Comparison of ENCODE assay signal across 11 cellular contexts in genomic region chr17:10879110-10879509, GRCh38. TPM values are rescaled to one million over a fixed set of nuclear protein-coding genes. Genes with fewer than 3 reads are reported as not detected.
A peak's percentile ranks its signal among the peaks of the same experiment; 100 is the strongest.
DNase-seq lines count a peak whose midpoint lies in the region; FAIRE-seq and TF ChIP-seq lines count a peak whose summit lies in the region.
"Had no signal": no experiment of that assay in that cellular context is flagged by ENCODE, and none has a peak within 500 bp of the region (broad histone marks: within the 10 kb centered on the region; RNA-seq: fewer than 3 reads in every experiment).

No MANE protein-coding gene starts in this region.

- TF ChIP-seq RAD21 in H1 (IDR thresholded peaks at IDR 0.05 in 1 of 2, conservative IDR thresholded peaks at IDR 0.05 in 1 of 2; ENCODE audit: low read depth in 2 of 2, low read length in 2 of 2) = peak; percentile 96 to 97
- TF ChIP-seq RAD21 in neural cell (conservative IDR thresholded peaks at IDR 0.05) = peak; percentile 83

- H3K9me2 ChIP-seq in Karpas-422 (replicated peaks; ENCODE audit: insufficient read depth, low read length) = no peaks in the 10 kb centered on the region
- no peaks in the 10 kb centered on the region for H3K9me2 ChIP-seq in neural cell (ENCODE audit: insufficient read depth, low read length)

- no peaks in the 10 kb centered on the region for H3K23me2 ChIP-seq in H1 (ENCODE audit: low read depth, low read length)

- no peak overlapping the region for H4K91ac ChIP-seq in H1 (replicated peaks; ENCODE audit: insufficient read length, low read length)

- no peak overlapping the region for H3K56ac ChIP-seq in H1 (replicated peaks; ENCODE audit: insufficient read length, low read depth, low read length)

- H3K4ac ChIP-seq in H1 (replicated peaks; ENCODE audit: insufficient read length, low read depth, low read length) = no peak overlapping the region

- POLR2A ChIA-PET in H1 (lab: Charles Lee; ENCODE audit: partially characterized antibody) = interaction anchor here (1.7 kb wide), 1 partner anchor 360 kb away, joined by 3 read pairs; no protein-coding TSS in a partner anchor

- no peaks in the 10 kb centered on the region for H3K79me2 ChIP-seq in Karpas-422 (ENCODE audit: low read length)
- no peaks in the 10 kb centered on the region for H3K79me2 ChIP-seq in H1 (ENCODE audit: control insufficient read depth in 1 of 2, insufficient read depth in 2 of 2, low read length in 2 of 2)
- H3K79me2 ChIP-seq in neural cell (replicated peaks; ENCODE audit: insufficient read depth, low read length) = no peaks in the 10 kb centered on the region

- TF ChIP-seq CTCF in H1 (IDR thresholded peaks at IDR 0.05; ENCODE audit: control extremely low read depth in 1 of 3, insufficient read depth in 1 of 3, low read depth in 1 of 3, low read length in 3 of 3) (peak; percentile 70 to 90 (median 84)), neural cell (IDR thresholded peaks at IDR 0.05; ENCODE audit: poor library complexity, severe bottlenecking) (peak; percentile 75)

- no peak for TF ChIP-seq POLR2A in H1 (IDR thresholded peaks at IDR 0.05; ENCODE audit: control extremely low read depth in 1 of 2, low read depth in 2 of 2, low read length in 2 of 2)

- DNase-seq in D341Med (ENCODE audit: low spot score) = peak; percentile 24
- peak; percentile 74 for DNase-seq in Karpas-422
- peak in 1 of 2 experiments; percentile 67 for DNase-seq in H1 (ENCODE audit: low read depth in 1 of 2, low spot score in 2 of 2)
- no peak for DNase-seq in dedifferentiated amniotic fluid mesenchymal stem cell (ENCODE audit: extremely low spot score)
- DNase-seq in RPMI8226 = no peak
- no peak for DNase-seq in NCI-H1048 (lab: John Stamatoyannopoulos, UW)
- DNase-seq in NCI-H2029 (lab: John Stamatoyannopoulos, UW) = no peak
- DNase-seq: NCI-H1436 treated with DMSO at 0.1 percent for 48 hours had no signal

- H3K27me3 ChIP-seq in Karpas-422 (ENCODE audit: low read length) = no peaks in the 10 kb centered on the region
- H3K27me3 ChIP-seq in H1 (replicated peaks in 1 of 4; ENCODE audit: control insufficient read depth in 3 of 4, extremely low read depth in 1 of 4, insufficient read depth in 3 of 4, low read length in 3 of 4) = no peaks in the 10 kb centered on the region
- H3K27me3 ChIP-seq in neural cell (ENCODE audit: insufficient read depth, low read depth, low read length) = no peaks in the 10 kb centered on the region

- H2BK20ac ChIP-seq in H1 (ENCODE audit: low read length) = no peak overlapping the region

- H3K27ac ChIP-seq in Karpas-422 (ENCODE audit: low read length) (no peak overlapping the region), H1 (ENCODE audit: low read depth, low read length) (no peak overlapping the region), neural cell (ENCODE audit: low read length) (no peak overlapping the region)

- H3K4me2 ChIP-seq in Karpas-422 (ENCODE audit: low read depth, low read length, poor library complexity, severe bottlenecking) (no peak overlapping the region), H1 (ENCODE audit: insufficient read depth in 1 of 2, low read depth in 2 of 2, low read length in 2 of 2) (no peak overlapping the region), neural cell (ENCODE audit: low read length) (no peak overlapping the region)

- CTCF ChIA-PET in H1 (lab: Charles Lee; ENCODE audit: partially characterized antibody) = interaction anchor here (0.6 to 13.9 kb wide), 32 partner anchors 9 to 1066 kb away, joined by 3 to 353 read pairs (median 3); no protein-coding TSS in a partner anchor

- TF ChIP-seq EP300 in H1 (IDR thresholded peaks at IDR 0.05; ENCODE audit: borderline replicate concordance in 1 of 2, low read depth in 2 of 2, low read length in 2 of 2) (no peak), neural cell (conservative IDR thresholded peaks at IDR 0.05; ENCODE audit: poor library complexity, severe bottlenecking) (no peak)

- no peak overlapping the region for H3K18ac ChIP-seq in H1 (ENCODE audit: extremely low read depth, low read length)

- no peak overlapping the region for H2BK5ac ChIP-seq in H1 (ENCODE audit: low read depth, low read length)

- no peak overlapping the region for H2BK15ac ChIP-seq in H1 (ENCODE audit: low read length)

- no peak overlapping the region for H2BK12ac ChIP-seq in H1 (ENCODE audit: low read depth, low read length)

- no peak overlapping the region for H3K4me3 ChIP-seq in Karpas-422 (ENCODE audit: low read length)
- no peak overlapping the region for H3K4me3 ChIP-seq in H1 (ENCODE audit: extremely low read depth in 1 of 4, insufficient read depth in 2 of 4, low read depth in 3 of 4, low read length in 4 of 4)
- no peak overlapping the region for H3K4me3 ChIP-seq in neural cell (ENCODE audit: low read length)

- H3F3A ChIP-seq in neural cell (ENCODE audit: insufficient read depth, low read length, poor library complexity, severe bottlenecking) = no peaks in the 10 kb centered on the region

- H4K5ac ChIP-seq in H1 (ENCODE audit: insufficient read length, low read depth, low read length) = no peak overlapping the region

- H3K79me1 ChIP-seq in H1 (ENCODE audit: low read depth, low read length) = no peaks in the 10 kb centered on the region

- H3K14ac ChIP-seq in H1 (ENCODE audit: insufficient read length) = no peak overlapping the region

- H3K23ac ChIP-seq in H1 (ENCODE audit: insufficient read length) = no peak overlapping the region

- H3K36me3 ChIP-seq in Karpas-422 (ENCODE audit: insufficient read depth, low read length) (no peaks in the 10 kb centered on the region), H1 (ENCODE audit: control insufficient read depth in 2 of 4, insufficient read depth in 4 of 4, low read length in 3 of 4) (no peaks in the 10 kb centered on the region), neural cell (ENCODE audit: insufficient read depth, low read length) (no peaks in the 10 kb centered on the region)

- no peak overlapping the region for H4K8ac ChIP-seq in H1 (ENCODE audit: extremely low read depth, insufficient read depth, low read length)

- FAIRE-seq in H1 (lab: Jason Lieb, UNC) = peak; percentile 81
- FAIRE-seq: H54 had no signal

- no peaks in the 10 kb centered on the region for H4K20me1 ChIP-seq in Karpas-422 (ENCODE audit: insufficient read depth, low read depth, low read length)
- H4K20me1 ChIP-seq in H1 (replicated peaks in 1 of 2; ENCODE audit: control insufficient read depth in 1 of 2, insufficient read depth in 2 of 2, low read length in 2 of 2) = peaks cover 0 to 2% of the 10 kb centered on the region in 2 experiments
- H4K20me1 ChIP-seq in neural cell (ENCODE audit: insufficient read depth) = no peaks in the 10 kb centered on the region

- no peak overlapping the region for H3K9ac ChIP-seq in Karpas-422 (ENCODE audit: low read length)
- H3K9ac ChIP-seq in H1 (replicated peaks in 1 of 4; ENCODE audit: extremely low read depth in 1 of 4, low read depth in 3 of 4, low read length in 3 of 4) = no peak overlapping the region
- H3K9ac ChIP-seq in neural cell (ENCODE audit: low read length) = no peak overlapping the region

- no peak overlapping the region for H2AFZ ChIP-seq in Karpas-422 (ENCODE audit: low read length)
- H2AFZ ChIP-seq in H1 (ENCODE audit: low read length) = 0 out of 2 replicates have a peak overlapping the region, but pooled peaks have one; percentile 79
- H2AFZ ChIP-seq in neural cell (ENCODE audit: low read depth, low read length) = no peak overlapping the region

- 34% methylated on average over 5 of the region's 5 CpGs; no CpG with 5 or more reads in 1 of the 2 experiments for WGBS in H1 (ENCODE audit: extremely low coverage in 1 of 2, insufficient coverage in 1 of 2, insufficient read length in 1 of 2, insufficient replicate concordance in 2 of 2, low coverage in 1 of 2, low lambda C conversion rate in 2 of 2, missing lambda C conversion rate in 1 of 2), 2 experiments

- no peaks in the 10 kb centered on the region for H3K9me3 ChIP-seq in Karpas-422 (ENCODE audit: low read length)
- 0 out of 4 replicates have a peak, but pooled peaks cover 0 to 2% of the 10 kb centered on the region in 2 experiments for H3K9me3 ChIP-seq in H1 (ENCODE audit: insufficient read depth in 2 of 2, low read depth in 1 of 2, low read length in 1 of 2)
- no peaks in the 10 kb centered on the region for H3K9me3 ChIP-seq in neural cell (ENCODE audit: low read length)

- no peaks in the 10 kb centered on the region for H3K4me1 ChIP-seq in Karpas-422 (ENCODE audit: low read length)
- no peaks in the 10 kb centered on the region for H3K4me1 ChIP-seq in H1 (replicated peaks in 1 of 4; ENCODE audit: control insufficient read depth in 3 of 4, insufficient read depth in 4 of 4, low read length in 3 of 4)

- H2AK5ac ChIP-seq in H1 (ENCODE audit: low read depth, low read length) = no peak overlapping the region

- no peak overlapping the region for H2BK120ac ChIP-seq in H1 (replicated peaks; ENCODE audit: low read depth, low read length)

TF ChIP-seq in H1, 55 proteins besides CTCF, POLR2A, EP300 and RAD21 (continues in another document):
- no peak; the same call in 1 of the 2 replicates for TF ChIP-seq YY1 (IDR thresholded peaks at IDR 0.05; ENCODE audit: low read depth, low read length)
- TF ChIP-seq EGR1 (IDR thresholded peaks at IDR 0.05; ENCODE audit: borderline replicate concordance, low read depth, low read length) = no peak
- TF ChIP-seq CBX5 (IDR thresholded peaks at IDR 0.05; ENCODE audit: low read depth, low read length) = no peak
- no peak for TF ChIP-seq CBX8 (IDR thresholded peaks at IDR 0.05; ENCODE audit: borderline replicate concordance, low read depth, low read length)
- no peak for TF ChIP-seq TCF12 (IDR thresholded peaks at IDR 0.05; ENCODE audit: low read depth, low read length)

TF ChIP-seq in neural cell, 6 proteins besides CTCF, POLR2A, EP300 and RAD21:
- TF ChIP-seq POLR2AphosphoS5 (IDR thresholded peaks at IDR 0.05) = no peak
- TF ChIP-seq SMC3 (conservative IDR thresholded peaks at IDR 0.05; ENCODE audit: poor library complexity) = peak; percentile 81

RNA-seq across cellular contexts. Expression of gene PIRT, which starts 41.2 kb away (rescaled TPM):
- not detected in 2 replicates for total RNA-seq in Karpas-422 (2014; rRNA removed; shearing (Covaris generic); ENCODE audit: low replicate concordance)
- not detected in 2 replicates for total RNA-seq in H1 (2021; fragmentation: NEBNext Ultra II Directional; extraction: Animal tissue kit (Norgen Biotek cat#: 25700))
- polyA plus RNA-seq in H1 (2011; rRNA removed) (0.03 TPM in 1 of 2 replicates, not detected in the other), neural cell (0.06 TPM in 1 of 2 replicates, not detected in the other)
- polyA plus RNA-seq in H1 (2011; cell fraction: cytosol; rRNA removed) = not detected
- polyA plus RNA-seq in H1 (2011; cell fraction: nucleus; rRNA removed) = not detected
- not detected in 4 replicates for polyA plus RNA-seq in H1 (2012, experiment 1 of 2)
- not detected for polyA plus RNA-seq in H1 (2012, experiment 2 of 2)
- not detected for polyA plus RNA-seq in H1 (2013, experiment 1 of 2)
- polyA plus RNA-seq in H1 (2013, experiment 2 of 2) = not detected
- 0.05 TPM in 1 of 2 replicates, not detected in the other for polyA minus RNA-seq in H1 (2011; rRNA and poly(A)+ RNA removed)
- not detected for polyA minus RNA-seq in H1 (2011; cell fraction: cytosol; rRNA and poly(A)+ RNA removed)
- polyA minus RNA-seq in H1 (2011; cell fraction: nucleus; rRNA and poly(A)+ RNA removed) = not detected
- polyA minus RNA-seq in neural cell = 0.24 TPM in 1 of 2 replicates, not detected in the other
- total RNA-seq: dermis microvascular lymphatic vessel endothelial cell had no signal

Comparison
In these comparisons a context has a peak if more than half of its experiments do, and no peak if none do; other contexts are left out.
1. DNase-seq: peak in D341Med (single experiment) and Karpas-422 (single experiment); none in dedifferentiated amniotic fluid mesenchymal stem cell (single experiment), RPMI8226 (single experiment), NCI-H1048 (single experiment) and NCI-H2029 (single experiment).